Comparison of ENCODE assay signal across 15 cellular contexts in the genomic region with DNA sequence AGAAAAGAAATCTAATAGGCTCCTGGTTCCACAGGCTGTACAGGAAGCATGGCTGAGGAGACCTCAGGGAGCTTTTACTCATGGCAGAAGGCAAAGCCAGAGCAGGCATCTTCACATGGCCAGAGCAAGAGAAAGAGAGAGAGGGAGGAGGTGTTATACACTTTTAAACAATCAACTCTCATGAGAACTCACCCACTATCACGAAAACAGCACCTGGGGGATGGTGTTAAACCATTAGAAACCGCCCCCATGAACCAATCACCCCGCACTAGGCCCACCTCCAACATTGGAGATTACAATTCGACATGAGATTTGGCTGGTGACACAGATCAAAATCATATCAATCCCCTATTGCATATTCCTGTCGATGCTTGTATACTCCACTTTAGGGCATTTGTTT.
DNase-seq lines count a peak whose midpoint lies in the region; ATAC-seq and TF ChIP-seq lines count a peak whose summit lies in the region.
"Had no signal": no experiment of that assay in that cellular context is flagged by ENCODE, and none has a peak within 500 bp of the region (broad histone marks: within the 10 kb centered on the region; RNA-seq: fewer than 3 reads in every experiment).

No MANE protein-coding gene starts in this region.

- H3K27me3 Mint-ChIP-seq in activated CD4-positive, alpha-beta T cell treated with anti-CD3 and anti-CD28 coated beads, Interleukin-2, amount 10 ng/mL, durations not matched to agents 24 days and 14 days = no peaks in the 10 kb centered on the region
- no peaks in the 10 kb centered on the region for H3K27me3 Mint-ChIP-seq in activated CD4-positive, alpha-beta T cell treated with anti-CD3 and anti-CD28 coated beads, Interleukin-2, amount 10 ng/mL, durations not matched to agents 7 days and 5 days
- no peaks in the 10 kb centered on the region for H3K27me3 Mint-ChIP-seq in activated naive CD8-positive, alpha-beta T cell treated with anti-CD3 and anti-CD28 coated beads, Interleukin-2, amount 50 U/mL, for 24 hours
- H3K27me3 Mint-ChIP-seq in stimulated activated naive CD8-positive, alpha-beta T cell treated with anti-CD3 and anti-CD28 coated beads, Interleukin-15, Interleukin-2, amounts not matched to agents 100 ng/mL and 50 ng/mL, for 24 hours = no peaks in the 10 kb centered on the region

- peaks cover 34% of the 10 kb centered on the region for H3K4me1 Mint-ChIP-seq in activated CD4-positive, alpha-beta T cell treated with anti-CD3 and anti-CD28 coated beads, Interleukin-2, amount 10 ng/mL, durations not matched to agents 24 days and 14 days
- peaks cover 19% of the 10 kb centered on the region for H3K4me1 Mint-ChIP-seq in activated CD4-positive, alpha-beta T cell treated with anti-CD3 and anti-CD28 coated beads, Interleukin-2, amount 10 ng/mL, durations not matched to agents 7 days and 5 days
- peaks cover 68% of the 10 kb centered on the region for H3K4me1 Mint-ChIP-seq in activated naive CD8-positive, alpha-beta T cell treated with anti-CD3 and anti-CD28 coated beads, Interleukin-2, amount 50 U/mL, for 24 hours
- H3K4me1 Mint-ChIP-seq in stimulated activated naive CD8-positive, alpha-beta T cell treated with anti-CD3 and anti-CD28 coated beads, Interleukin-15, Interleukin-2, amounts not matched to agents 100 ng/mL and 50 ng/mL, for 24 hours (ENCODE audit: low read depth) = peaks cover 70% of the 10 kb centered on the region

- no peaks in the 10 kb centered on the region for H3K9me3 ChIP-seq in heart left ventricle
- H3K9me3 ChIP-seq: HAP-1 had no signal

- no peaks in the 10 kb centered on the region for H3K36me3 ChIP-seq in heart left ventricle
- H3K36me3 ChIP-seq: HAP-1 had no signal

- ATAC-seq in activated naive CD8-positive, alpha-beta T cell treated with anti-CD3 and anti-CD28 coated beads, Interleukin-2, amount 50 U/mL, for 24 hours = no peak
- no peak for ATAC-seq in heart left ventricle
- ATAC-seq: CD8-positive, alpha-beta T cell; PC-3 had no signal

- POLR2A ChIA-PET in activated CD4-positive, alpha-beta T cell treated with anti-CD3 and anti-CD28 coated beads, Interleukin-2, amount 10 ng/mL, durations not matched to agents 7 days and 5 days (lab: Charles Lee) = no interaction called here

- CTCF ChIA-PET in activated CD4-positive, alpha-beta T cell treated with anti-CD3 and anti-CD28 coated beads, Interleukin-2, amount 10 ng/mL, durations not matched to agents 7 days and 5 days (lab: Charles Lee) = no interaction called here

- intact Hi-C loops in activated CD4-positive, alpha-beta T cell treated with anti-CD3 and anti-CD28 coated beads, Interleukin-2, amount 10 ng/mL, durations not matched to agents 24 days and 14 days (cut with micrococcal nuclease) = no loop called here
- intact Hi-C loops in heart left ventricle (cut with DNase I) = no loop called here

- H3K36me3 Mint-ChIP-seq in activated CD4-positive, alpha-beta T cell treated with anti-CD3 and anti-CD28 coated beads, Interleukin-2, amount 10 ng/mL, durations not matched to agents 24 days and 14 days (ENCODE audit: low read depth) = peaks cover 4% of the 10 kb centered on the region
- H3K36me3 Mint-ChIP-seq in activated CD4-positive, alpha-beta T cell treated with anti-CD3 and anti-CD28 coated beads, Interleukin-2, amount 10 ng/mL, durations not matched to agents 7 days and 5 days (ENCODE audit: low read depth) = peaks cover 5% of the 10 kb centered on the region
- H3K36me3 Mint-ChIP-seq in activated naive CD8-positive, alpha-beta T cell treated with anti-CD3 and anti-CD28 coated beads, Interleukin-2, amount 50 U/mL, for 24 hours (ENCODE audit: low read depth) = peaks cover 16% of the 10 kb centered on the region
- peaks cover 13% of the 10 kb centered on the region for H3K36me3 Mint-ChIP-seq in stimulated activated naive CD8-positive, alpha-beta T cell treated with anti-CD3 and anti-CD28 coated beads, Interleukin-15, Interleukin-2, amounts not matched to agents 100 ng/mL and 50 ng/mL, for 24 hours (ENCODE audit: low read depth)
- H3K36me3 Mint-ChIP-seq: CD8-positive, alpha-beta T cell had no signal

- peaks cover 7% of the 10 kb centered on the region for H3K9me3 Mint-ChIP-seq in activated CD4-positive, alpha-beta T cell treated with anti-CD3 and anti-CD28 coated beads, Interleukin-2, amount 10 ng/mL, durations not matched to agents 24 days and 14 days
- peaks cover 2% of the 10 kb centered on the region for H3K9me3 Mint-ChIP-seq in activated CD4-positive, alpha-beta T cell treated with anti-CD3 and anti-CD28 coated beads, Interleukin-2, amount 10 ng/mL, durations not matched to agents 7 days and 5 days
- H3K9me3 Mint-ChIP-seq in activated naive CD8-positive, alpha-beta T cell treated with anti-CD3 and anti-CD28 coated beads, Interleukin-2, amount 50 U/mL, for 24 hours = peaks cover 3% of the 10 kb centered on the region
- H3K9me3 Mint-ChIP-seq in stimulated activated naive CD8-positive, alpha-beta T cell treated with anti-CD3 and anti-CD28 coated beads, Interleukin-15, Interleukin-2, amounts not matched to agents 100 ng/mL and 50 ng/mL, for 24 hours = no peaks in the 10 kb centered on the region
- H3K9me3 Mint-ChIP-seq: CD8-positive, alpha-beta T cell had no signal

- WGBS in heart left ventricle, 4 donors = 78 to 91% (median 88%) methylated on average over 5 of the region's 5 CpGs

- DNase-seq in activated CD4-positive, alpha-beta T cell treated with anti-CD3 and anti-CD28 coated beads, Interleukin-2, amount 10 ng/mL, durations not matched to agents 24 days and 14 days = no peak
- no peak for DNase-seq in activated CD4-positive, alpha-beta T cell treated with anti-CD3 and anti-CD28 coated beads, Interleukin-2, amount 10 ng/mL, durations not matched to agents 7 days and 5 days
- DNase-seq in stimulated activated CD4-positive, alpha-beta T cell treated with anti-CD3 and anti-CD28 coated beads, Interleukin-15, amount 100 ng/mL, for 24 hours = peak; percentile 42
- DNase-seq in stimulated activated CD4-positive, alpha-beta T cell treated with anti-CD3 and anti-CD28 coated beads, Interleukin-12 subunit alpha, Interleukin-12 subunit beta, amount 100 ng/mL, for 4 hours = no peak
- DNase-seq in activated naive CD8-positive, alpha-beta T cell treated with anti-CD3 and anti-CD28 coated beads, Interleukin-2, amount 50 U/mL, for 24 hours = no peak
- DNase-seq in DMS 273 (lab: John Stamatoyannopoulos, UW; ENCODE audit: unreplicated experiment) (no peak), heart left ventricle (no peak)
- DNase-seq: CD8-positive, alpha-beta T cell; DMS79; NCI-H1092; NCI-H510A treated with DMSO at 0.1 percent for 48 hours; NCI-H82; PC-3 had no signal

- TF ChIP-seq POLR2A in heart left ventricle (IDR thresholded peaks at IDR 0.05) = no peak

- H3K27ac Mint-ChIP-seq in activated CD4-positive, alpha-beta T cell treated with anti-CD3 and anti-CD28 coated beads, Interleukin-2, amount 10 ng/mL, durations not matched to agents 24 days and 14 days = peak overlapping the region; percentile 66
- no peak overlapping the region for H3K27ac Mint-ChIP-seq in activated CD4-positive, alpha-beta T cell treated with anti-CD3 and anti-CD28 coated beads, Interleukin-2, amount 10 ng/mL, durations not matched to agents 7 days and 5 days
- H3K27ac Mint-ChIP-seq in activated naive CD8-positive, alpha-beta T cell treated with anti-CD3 and anti-CD28 coated beads, Interleukin-2, amount 50 U/mL, for 24 hours = peak overlapping the region; percentile 93
- peak overlapping the region; percentile 85 for H3K27ac Mint-ChIP-seq in stimulated activated naive CD8-positive, alpha-beta T cell treated with anti-CD3 and anti-CD28 coated beads, Interleukin-15, Interleukin-2, amounts not matched to agents 100 ng/mL and 50 ng/mL, for 24 hours
- H3K27ac Mint-ChIP-seq: CD8-positive, alpha-beta T cell had no signal

- H3K27me3 ChIP-seq in heart left ventricle = no peaks in the 10 kb centered on the region

- H3K4me3 Mint-ChIP-seq in activated CD4-positive, alpha-beta T cell treated with anti-CD3 and anti-CD28 coated beads, Interleukin-2, amount 10 ng/mL, durations not matched to agents 24 days and 14 days = peak overlapping the region; percentile 0
- H3K4me3 Mint-ChIP-seq in activated CD4-positive, alpha-beta T cell treated with anti-CD3 and anti-CD28 coated beads, Interleukin-2, amount 10 ng/mL, durations not matched to agents 7 days and 5 days = no peak overlapping the region
- peak overlapping the region; percentile 74 for H3K4me3 Mint-ChIP-seq in activated naive CD8-positive, alpha-beta T cell treated with anti-CD3 and anti-CD28 coated beads, Interleukin-2, amount 50 U/mL, for 24 hours
- peak overlapping the region; percentile 52 for H3K4me3 Mint-ChIP-seq in stimulated activated naive CD8-positive, alpha-beta T cell treated with anti-CD3 and anti-CD28 coated beads, Interleukin-15, Interleukin-2, amounts not matched to agents 100 ng/mL and 50 ng/mL, for 24 hours
- H3K4me3 Mint-ChIP-seq: CD8-positive, alpha-beta T cell had no signal

- H3K27ac ChIP-seq in heart left ventricle = no peak overlapping the region

- H3K4me3 ChIP-seq in heart left ventricle = no peak overlapping the region
- H3K4me3 ChIP-seq: HAP-1 had no signal

- no peaks in the 10 kb centered on the region for H3K4me1 ChIP-seq in heart left ventricle
- H3K4me1 ChIP-seq: HAP-1 had no signal

- no peak for TF ChIP-seq CTCF in heart left ventricle (IDR thresholded peaks at IDR 0.05)
